In the genomic region with DNA sequence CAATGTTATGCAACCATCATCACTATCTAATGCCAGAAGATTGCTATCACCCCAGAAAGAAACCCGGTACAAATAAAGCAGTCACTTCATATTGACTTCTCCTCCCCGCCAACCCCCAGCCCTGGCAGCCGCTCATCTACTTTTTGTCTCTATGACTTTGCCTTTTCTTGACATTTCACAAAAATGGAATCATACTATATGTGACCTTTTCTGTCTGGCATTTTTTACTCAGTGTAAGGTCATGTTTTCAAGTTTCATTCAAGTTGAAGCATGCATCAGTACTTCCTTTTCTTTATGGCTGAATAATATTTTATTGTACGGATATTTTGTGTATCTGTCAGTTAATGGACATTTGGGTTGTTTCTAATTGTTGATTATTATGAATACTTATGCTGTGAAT, we compare ENCODE assay signal across 31 cellular contexts.
"Had no signal": no experiment of that assay in that cellular context is flagged by ENCODE, and none has a peak within 500 bp of the region (broad histone marks: within the 10 kb centered on the region; RNA-seq: fewer than 3 reads in every experiment).

No MANE protein-coding gene starts in this region.

- H3K9me3 Mint-ChIP-seq: effector memory CD8-positive, alpha-beta T cell; natural killer cell treated with Interleukin-12 subunit alpha and Interleukin-12 subunit beta and Interleukin-15 and Interleukin-18, amount 100 ng/mL, for 72 hours; neural crest cell; type B pancreatic cell had no signal

- H3K27me3 Mint-ChIP-seq: effector memory CD8-positive, alpha-beta T cell; naive B cell; natural killer cell treated with Interleukin-12 subunit alpha and Interleukin-12 subunit beta and Interleukin-15 and Interleukin-18, amount 100 ng/mL, for 72 hours; progenitor cell of endocrine pancreas; type B pancreatic cell had no signal

- H3K27ac Mint-ChIP-seq: effector memory CD8-positive, alpha-beta T cell; mesothelial cell of epicardium; natural killer cell treated with Interleukin-12 subunit alpha and Interleukin-12 subunit beta and Interleukin-15 and Interleukin-18, amount 100 ng/mL, for 72 hours; progenitor cell of endocrine pancreas; type B pancreatic cell had no signal

- H3K27ac ChIP-seq: epithelial cell of prostate, gastrocnemius medialis, hepatocyte, left lung, neutrophil, pancreas, right lobe of liver, testis, tibial artery had no signal

- H3K4me1 Mint-ChIP-seq: mesothelial cell of epicardium, naive B cell, neural crest cell had no signal

- H3K79me2 ChIP-seq: hepatocyte had no signal

- H3K4me1 ChIP-seq: gastrocnemius medialis, left lung, pancreas, testis, tibial artery had no signal

- DNase-seq: cortex of kidney; effector memory CD8-positive, alpha-beta T cell; foreskin fibroblast; gastrocnemius medialis; head of caudate nucleus; left cardiac atrium; left lung; mesenchymal stem cell; mucosa of descending colon; naive B cell; pancreas; right lobe of liver; small intestine; stimulated activated CD4-positive, alpha-beta T cell treated with anti-CD3 and anti-CD28 coated beads, Interleukin-1b, Interleukin-23, amount 100 ng/mL, for 48 hours; stimulated activated CD4-positive, alpha-beta T cell treated with anti-CD3 and anti-CD28 coated beads, Interleukin-4, amount 100 ng/mL, for 1 hour; stimulated activated CD8-positive, alpha-beta memory T cell treated with anti-CD3 and anti-CD28 coated beads, Interleukin-4, amount 100 ng/mL, for 48 hours; stimulated activated naive CD4-positive, alpha-beta T cell; substantia nigra; testis; tibial artery had no signal

- H3K9me3 ChIP-seq: gastrocnemius medialis, left lung, mucosa of descending colon, pancreas, right lobe of liver, testis, tibial artery had no signal

- H3K4me2 ChIP-seq: hepatocyte had no signal

- H3K4me3 ChIP-seq: gastrocnemius medialis, hepatocyte, left lung, mucosa of descending colon, pancreas, right lobe of liver, testis, tibial artery had no signal

- ATAC-seq: effector memory CD8-positive, alpha-beta T cell; esophagus mucosa; gastrocnemius medialis; left cardiac atrium; left lung; mucosa of descending colon; pancreas; right lobe of liver had no signal

- H3K27me3 ChIP-seq: gastrocnemius medialis, hepatocyte, left lung, neutrophil, pancreas, right lobe of liver, testis, tibial artery had no signal

- H3K4me3 Mint-ChIP-seq: effector memory CD8-positive, alpha-beta T cell; mesothelial cell of epicardium; naive B cell; natural killer cell treated with Interleukin-12 subunit alpha and Interleukin-12 subunit beta and Interleukin-15 and Interleukin-18, amount 100 ng/mL, for 72 hours; neural crest cell; type B pancreatic cell had no signal

- H2AFZ ChIP-seq: hepatocyte had no signal

- FAIRE-seq: endometrium, islet of Langerhans, pancreas, small intestine had no signal
